Comparison of ENCODE assay signal across 8 cellular contexts in genomic region chr14:101705733-101706508, GRCh38. TPM values are rescaled to one million over a fixed set of nuclear protein-coding genes. Genes with fewer than 3 reads are reported as not detected.
DNase-seq lines count a peak whose midpoint lies in the region; ATAC-seq and TF ChIP-seq lines count a peak whose summit lies in the region.

No MANE protein-coding gene starts in this region.

- peak; percentile 65 for ATAC-seq in GM23338
- no peak for ATAC-seq in GM18870 (IDR thresholded peaks at IDR 0.05; ENCODE audit: unreplicated experiment)

- peak overlapping the region; percentile 28 for H3K9ac ChIP-seq in mucosa of stomach (ENCODE audit: low read length)

- H4K20me1 ChIP-seq in GM23338 (replicated peaks; ENCODE audit: insufficient read depth): no peaks in the 10 kb centered on the region

- H3K9me3 ChIP-seq in mucosa of stomach (ENCODE audit: control insufficient read depth, low read length) (no peaks in the 10 kb centered on the region), BE2C (no peaks in the 10 kb centered on the region)

- H3K27me3 Mint-ChIP-seq in GM23338 (ENCODE audit: insufficient read depth, low read depth, poor library complexity): peaks cover 38% of the 10 kb centered on the region
- H3K27me3 Mint-ChIP-seq in activated CD4-positive, alpha-beta T cell treated with anti-CD3 and anti-CD28 coated beads, Interleukin-2, amount 10 ng/mL, durations not matched to agents 7 days and 5 days: peaks cover 25% of the 10 kb centered on the region

- H3K79me2 ChIP-seq in GM23338 (replicated peaks; ENCODE audit: insufficient read depth): no peaks in the 10 kb centered on the region

- no peak overlapping the region for H3K27ac ChIP-seq in GM23338 (ENCODE audit: low read depth)
- peak overlapping the region; percentile 12 for H3K27ac ChIP-seq in substantia nigra (ENCODE audit: low read depth, low read length, poor library complexity, severe bottlenecking)

- H3K9me2 ChIP-seq in GM23338 (ENCODE audit: insufficient read depth): 0 out of 2 replicates have a peak, but pooled peaks cover 3% of the 10 kb centered on the region

- H3K4me3 ChIP-seq in GM23338 (peak overlapping the region; percentile 53), mucosa of stomach (ENCODE audit: low read length) (no peak overlapping the region), BE2C (ENCODE audit: low read depth, low read length) (no peak overlapping the region)

- H3K36me3 ChIP-seq in GM23338 (ENCODE audit: insufficient read depth) (no peaks in the 10 kb centered on the region; the same call in 1 of the 2 replicates), mucosa of stomach (ENCODE audit: control insufficient read depth, insufficient read depth, low read length) (no peaks in the 10 kb centered on the region), BE2C (no peaks in the 10 kb centered on the region)

- CTCF ChIA-PET in activated CD4-positive, alpha-beta T cell treated with anti-CD3 and anti-CD28 coated beads, Interleukin-2, amount 10 ng/mL, durations not matched to agents 7 days and 5 days (lab: Charles Lee): interaction anchor here (0.6 to 2.9 kb wide), 17 partner anchors 9 to 278 kb away, joined by 3 to 19 read pairs (median 5); no protein-coding TSS in a partner anchor

- H3K27me3 ChIP-seq in GM23338 (ENCODE audit: insufficient read depth) (peaks cover 43% of the 10 kb centered on the region), mucosa of stomach (ENCODE audit: control insufficient read depth, insufficient read depth, low read length) (peaks cover 6% of the 10 kb centered on the region), BE2C (no peaks in the 10 kb centered on the region)

- H3K9me3 Mint-ChIP-seq in GM23338: peaks cover 13% of the 10 kb centered on the region
- no peaks in the 10 kb centered on the region for H3K9me3 Mint-ChIP-seq in activated CD4-positive, alpha-beta T cell treated with anti-CD3 and anti-CD28 coated beads, Interleukin-2, amount 10 ng/mL, durations not matched to agents 7 days and 5 days

- H3K4me3 Mint-ChIP-seq in GM23338: no peak overlapping the region; the same call in 2 of the 3 replicates
- H3K4me3 Mint-ChIP-seq in activated CD4-positive, alpha-beta T cell treated with anti-CD3 and anti-CD28 coated beads, Interleukin-2, amount 10 ng/mL, durations not matched to agents 7 days and 5 days: no peak overlapping the region

- H3F3A ChIP-seq in GM23338 (replicated peaks; ENCODE audit: low read depth): 0 out of 2 replicates have a peak, but pooled peaks cover 7% of the 10 kb centered on the region

- DNase-seq in GM23338 (ENCODE audit: low spot score) (peak; percentile 68), substantia nigra (lab: John Stamatoyannopoulos, UW) (peak in 5 of 49 donors; percentile 11 to 33 (median 31)), NCI-H1436 treated with DMSO at 0.1 percent for 48 hours (lab: John Stamatoyannopoulos, UW) (no peak), BE2C (no peak)
- DNase-seq in activated CD4-positive, alpha-beta T cell treated with anti-CD3 and anti-CD28 coated beads, Interleukin-2, amount 10 ng/mL, durations not matched to agents 7 days and 5 days: peak; percentile 71
- peak; percentile 58 for DNase-seq in effector CD4-positive, alpha-beta T cell

- peak overlapping the region; percentile 74 for H3K4me2 ChIP-seq in GM23338

- POLR2A ChIA-PET in activated CD4-positive, alpha-beta T cell treated with anti-CD3 and anti-CD28 coated beads, Interleukin-2, amount 10 ng/mL, durations not matched to agents 7 days and 5 days (lab: Charles Lee): no interaction called here

- H2AFZ ChIP-seq in GM23338: peak overlapping the region; percentile 60

- no peak for TF ChIP-seq CTCF in GM23338 (conservative IDR thresholded peaks at IDR 0.05; ENCODE audit: low read depth in 2 of 2)
- TF ChIP-seq CTCF in BE2C (IDR thresholded peaks at IDR 0.05; ENCODE audit: low read depth, low read length): no peak

- H3K27ac Mint-ChIP-seq in GM23338: no peak overlapping the region
- peak overlapping the region; percentile 86 for H3K27ac Mint-ChIP-seq in activated CD4-positive, alpha-beta T cell treated with anti-CD3 and anti-CD28 coated beads, Interleukin-2, amount 10 ng/mL, durations not matched to agents 7 days and 5 days

- H3K36me3 Mint-ChIP-seq in GM23338 (ENCODE audit: low read depth): no peaks in the 10 kb centered on the region; the same call in 2 of the 3 replicates
- no peaks in the 10 kb centered on the region for H3K36me3 Mint-ChIP-seq in activated CD4-positive, alpha-beta T cell treated with anti-CD3 and anti-CD28 coated beads, Interleukin-2, amount 10 ng/mL, durations not matched to agents 7 days and 5 days (ENCODE audit: low read depth)

- peaks cover 13% of the 10 kb centered on the region for H3K4me1 Mint-ChIP-seq in GM23338
- peaks cover 32% of the 10 kb centered on the region for H3K4me1 Mint-ChIP-seq in activated CD4-positive, alpha-beta T cell treated with anti-CD3 and anti-CD28 coated beads, Interleukin-2, amount 10 ng/mL, durations not matched to agents 7 days and 5 days

- H3K4me1 ChIP-seq in GM23338 (ENCODE audit: insufficient read depth): no peaks in the 10 kb centered on the region; the same call in 1 of the 2 replicates
- H3K4me1 ChIP-seq in mucosa of stomach (ENCODE audit: control insufficient read depth, insufficient read depth, low read length): peaks cover 31% of the 10 kb centered on the region
- H3K4me1 ChIP-seq in BE2C: no peaks in the 10 kb centered on the region; the same call in 1 of the 2 replicates

TF ChIP-seq in GM23338, 12 proteins besides CTCF, POLR2A, EP300 and RAD21:
- TF ChIP-seq CREB1 (CRISPR knock-in tag; IDR thresholded peaks at IDR 0.05; ENCODE audit: low read depth): no peak

RNA-seq across cellular contexts. Expression of gene PPP2R5C, which starts 55.6 kb away (rescaled TPM):
- total RNA-seq in GM23338 (2014; rRNA removed; shearing (Covaris generic)): 75.4 and 76.4 TPM in 2 replicates
- polyA plus RNA-seq in GM23338 (2016; fragmentation: Nextera tagmentation; extraction: Ambion mirVana): 75.3 and 79.7 TPM in 2 replicates
- 100 to 1,000 TPM; 291 to 300 TPM for total RNA-seq in activated CD4-positive, alpha-beta T cell treated with anti-CD3 and anti-CD28 coated beads, Interleukin-2, amount 10 ng/mL, durations not matched to agents 7 days and 5 days
- 55.0 TPM for polyA plus RNA-seq in BE2C (2012; ENCODE audit: insufficient read depth, insufficient read length, low read depth)

Comparison
In these comparisons a context has a peak if more than half of its experiments do, and no peak if none do; other contexts are left out.
1. DNase-seq: peak in GM23338 (single experiment), activated CD4-positive, alpha-beta T cell treated with anti-CD3 and anti-CD28 coated beads, Interleukin-2, amount 10 ng/mL, durations not matched to agents 7 days and 5 days (single experiment) and effector CD4-positive, alpha-beta T cell (single experiment); none in NCI-H1436 treated with DMSO at 0.1 percent for 48 hours (single experiment) and BE2C (single experiment).